ENCODE assay signal across 8 cellular contexts in the genomic region with DNA sequence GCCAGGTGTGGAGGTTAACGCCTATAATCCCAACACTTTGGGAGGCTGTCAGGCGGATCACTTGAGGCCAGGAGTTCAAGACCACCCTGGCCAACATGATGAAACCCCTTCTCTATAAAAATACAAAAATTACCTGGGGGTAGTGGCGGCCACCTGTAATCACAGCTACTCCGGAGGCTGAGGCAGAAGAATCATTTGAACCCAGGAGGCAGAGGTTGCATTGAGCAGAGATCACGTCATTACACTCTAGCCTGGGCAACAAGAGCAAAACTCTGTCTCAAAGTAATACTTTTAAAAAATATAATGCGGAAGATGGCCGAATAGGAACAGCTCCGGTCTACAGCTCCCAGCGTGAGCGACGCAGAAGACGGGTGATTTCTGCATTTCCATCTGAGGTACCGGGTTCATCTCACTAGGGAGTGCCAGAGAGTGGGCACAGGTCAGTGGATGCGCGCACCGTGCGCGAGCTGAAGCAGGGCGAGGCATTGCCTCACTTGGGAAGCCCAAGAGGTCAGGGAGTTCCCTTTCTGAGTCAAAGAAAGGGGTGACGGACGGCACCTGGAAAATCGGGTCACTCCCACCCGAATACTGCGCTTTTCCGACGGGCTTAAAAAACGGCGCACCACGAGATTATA.
A peak's percentile ranks its signal among the peaks of the same experiment; 100 is the strongest.
DNase-seq lines count a peak whose midpoint lies in the region; ATAC-seq, FAIRE-seq and TF ChIP-seq lines count a peak whose summit lies in the region.
"Not testable (repeated sequence)": the region's sequence is repeated elsewhere in the genome, so short reads cannot be mapped to it uniquely, and the experiment has no call there.

No MANE protein-coding gene starts in this region.

- CTCF ChIA-PET in HEK293 (lab: Yijun Ruan, JAX), result interaction anchor here (0.6 kb wide), 1 partner anchor 100 kb away, joined by 4 read pairs; no protein-coding TSS in a partner anchor
- CTCF ChIA-PET in activated CD4-positive, alpha-beta memory T cell treated with anti-CD3 and anti-CD28 coated beads for 36 hours (lab: Charles Lee), result interaction anchor here (0.7 to 0.8 kb wide), 2 partner anchors 142 to 159 kb away, joined by 3 read pairs; no protein-coding TSS in a partner anchor

- intact Hi-C loops in activated CD4-positive, alpha-beta memory T cell treated with anti-CD3 and anti-CD28 coated beads for 36 hours (cut with micrococcal nuclease), result loop anchor here (10.0 kb wide), 1 partner anchor 1026 kb away; no protein-coding TSS in a partner anchor
- intact Hi-C loops in heart right ventricle (cut with DNase I), result loop anchor here in 4 of 10 donors (5.0 to 10.0 kb wide), 4 partner anchors 224 to 1236 kb away; no protein-coding TSS in a partner anchor

- H3K4me1 Mint-ChIP-seq in activated CD4-positive, alpha-beta memory T cell treated with anti-CD3 and anti-CD28 coated beads for 36 hours (ENCODE audit: low read depth), result not testable (repeated sequence)

- not testable (repeated sequence) for H3K9me3 Mint-ChIP-seq in activated CD4-positive, alpha-beta memory T cell treated with anti-CD3 and anti-CD28 coated beads for 36 hours

- not testable (repeated sequence) for H4K20me1 ChIP-seq in smooth muscle cell (ENCODE audit: low read depth)

- DNase-seq in BE2C; heart right ventricle; smooth muscle cell (lab: John Stamatoyannopoulos, UW; ENCODE audit: unreplicated experiment): not testable (repeated sequence)
- peak; percentile 25 for DNase-seq in NCI-H748 (lab: John Stamatoyannopoulos, UW; ENCODE audit: unreplicated experiment)
- peak; percentile 23 for DNase-seq in activated CD4-positive, alpha-beta memory T cell treated with anti-CD3 and anti-CD28 coated beads for 36 hours
- DNase-seq in bronchial epithelial cell (ENCODE audit: low read depth), result peak; percentile 40

- not testable (repeated sequence) for H3K36me3 ChIP-seq in BE2C; HEK293 (ENCODE audit: control insufficient read depth in 2 of 2, insufficient read depth in 1 of 2, low read length in 2 of 2); bronchial epithelial cell (ENCODE audit: control insufficient read depth, insufficient read depth, low read length); heart right ventricle; mesodermal cell (ENCODE audit: control insufficient read depth, insufficient read depth, low read length); smooth muscle cell (ENCODE audit: low read depth)

- not testable (repeated sequence) for H3K79me2 ChIP-seq in smooth muscle cell (ENCODE audit: low read depth)

- not testable (repeated sequence) for FAIRE-seq in bronchial epithelial cell (lab: Jason Lieb, UNC)

- 50 to 59% methylated on average over 23 to 24 of the region's 29 CpGs for WGBS in heart right ventricle, 2 donors
- 56 to 82% methylated on average over 3 to 11 of the region's 29 CpGs for WGBS in mesodermal cell (ENCODE audit: insufficient coverage in 2 of 2), 2 experiments
- WGBS in smooth muscle cell (ENCODE audit: low lambda C conversion rate), result 32% methylated on average over 27 of the region's 29 CpGs

- H3K36me3 Mint-ChIP-seq in activated CD4-positive, alpha-beta memory T cell treated with anti-CD3 and anti-CD28 coated beads for 36 hours, result not testable (repeated sequence)

- not testable (repeated sequence) for H3K27me3 ChIP-seq in BE2C; bronchial epithelial cell (ENCODE audit: control insufficient read depth, insufficient read depth, low read length); heart right ventricle; smooth muscle cell (ENCODE audit: low read depth)

- H3K4me3 Mint-ChIP-seq in activated CD4-positive, alpha-beta memory T cell treated with anti-CD3 and anti-CD28 coated beads for 36 hours, result peak overlapping the region; percentile 50

- not testable (repeated sequence) for H3K27ac Mint-ChIP-seq in activated CD4-positive, alpha-beta memory T cell treated with anti-CD3 and anti-CD28 coated beads for 36 hours

- POLR2A ChIA-PET in HEK293 (lab: Yijun Ruan, JAX), result interaction anchor here (0.6 kb wide), 1 partner anchor 277 kb away, joined by 4 read pairs; no protein-coding TSS in a partner anchor
- POLR2A ChIA-PET in activated CD4-positive, alpha-beta memory T cell treated with anti-CD3 and anti-CD28 coated beads for 36 hours (lab: Charles Lee), result not testable (repeated sequence)

- H3F3A ChIP-seq in smooth muscle cell (ENCODE audit: low read depth), result not testable (repeated sequence)

- H3K4me2 ChIP-seq in smooth muscle cell, result peak overlapping the region; percentile 85

- peak overlapping the region; percentile 26 for H3K4me3 ChIP-seq in BE2C (ENCODE audit: low read depth, low read length)
- not testable (repeated sequence) for H3K4me3 ChIP-seq in HEK293 (ENCODE audit: low read depth, low read length); bronchial epithelial cell (ENCODE audit: low read depth, low read length)
- peak overlapping the region in 9 of 10 donors; percentile 23 to 51 (median 33) for H3K4me3 ChIP-seq in heart right ventricle
- H3K4me3 ChIP-seq in mesodermal cell (ENCODE audit: extremely low read depth, insufficient read depth, low read length, poor library complexity, severe bottlenecking), result peak overlapping the region; percentile 8
- H3K4me3 ChIP-seq in smooth muscle cell, result peak overlapping the region; percentile 57

- not testable (repeated sequence) for H3K27ac ChIP-seq in HEK293 (ENCODE audit: extremely low read depth, low read depth, low read length); heart right ventricle; mesodermal cell (ENCODE audit: low read depth, low read length, severe bottlenecking); smooth muscle cell (ENCODE audit: low read depth)

- H3K9ac ChIP-seq in smooth muscle cell (ENCODE audit: low read depth), result not testable (repeated sequence)

- not testable (repeated sequence) for ATAC-seq in heart right ventricle

- not testable (repeated sequence) for TF ChIP-seq CTCF in BE2C (IDR thresholded peaks at IDR 0.05; ENCODE audit: low read depth, low read length); HEK293 (tag by site-specific recombination; IDR thresholded peaks at IDR 0.05); bronchial epithelial cell (IDR thresholded peaks at IDR 0.05; ENCODE audit: insufficient read depth, low read length, severe bottlenecking); smooth muscle cell (IDR thresholded peaks at IDR 0.05; ENCODE audit: borderline replicate concordance, insufficient read depth, poor library complexity, severe bottlenecking)
- TF ChIP-seq CTCF in heart right ventricle (IDR thresholded peaks at IDR 0.05), result peak in 1 of 9 donors; percentile 11

- not testable (repeated sequence) for H3K9me3 ChIP-seq in BE2C; HEK293 (ENCODE audit: control insufficient read depth, insufficient read depth, low read depth, low read length); heart right ventricle; mesodermal cell (ENCODE audit: control insufficient read depth, low read length); smooth muscle cell (replicated peaks; ENCODE audit: low read depth)

- not testable (repeated sequence) for H3K27me3 Mint-ChIP-seq in activated CD4-positive, alpha-beta memory T cell treated with anti-CD3 and anti-CD28 coated beads for 36 hours

- H2AFZ ChIP-seq in smooth muscle cell (ENCODE audit: low read depth), result not testable (repeated sequence)

- not testable (repeated sequence) for H3K4me1 ChIP-seq in BE2C; HEK293 (ENCODE audit: control insufficient read depth, insufficient read depth, low read length); heart right ventricle; mesodermal cell (ENCODE audit: control insufficient read depth, insufficient read depth, low read length, poor library complexity, severe bottlenecking); smooth muscle cell (ENCODE audit: low read depth)

TF ChIP-seq in HEK293, 187 proteins besides CTCF, POLR2A, EP300 and RAD21 (continues in another document):
- TF ChIP-seq ZNF335 (tag by site-specific recombination; conservative IDR thresholded peaks at IDR 0.05) (peak; percentile 47; the same call in 1 of the 2 replicates), SCRT2 (tag by site-specific recombination; IDR thresholded peaks at IDR 0.05) (peak; percentile 55; the same call in 1 of the 2 replicates)
- TF ChIP-seq, protein P1, sequence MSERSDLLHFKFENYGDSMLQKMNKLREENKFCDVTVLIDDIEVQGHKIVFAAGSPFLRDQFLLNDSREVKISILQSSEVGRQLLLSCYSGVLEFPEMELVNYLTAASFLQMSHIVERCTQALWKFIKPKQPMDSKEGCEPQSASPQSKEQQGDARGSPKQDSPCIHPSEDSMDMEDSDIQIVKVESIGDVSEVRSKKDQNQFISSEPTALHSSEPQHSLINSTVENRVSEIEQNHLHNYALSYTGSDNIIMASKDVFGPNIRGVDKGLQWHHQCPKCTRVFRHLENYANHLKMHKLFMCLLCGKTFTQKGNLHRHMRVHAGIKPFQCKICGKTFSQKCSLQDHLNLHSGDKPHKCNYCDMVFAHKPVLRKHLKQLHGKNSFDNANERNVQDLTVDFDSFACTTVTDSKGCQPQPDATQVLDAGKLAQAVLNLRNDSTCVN (tag by site-specific recombination; optimal IDR thresholded peaks at IDR 0.05), result peak; percentile 55
